ENCODE assay signal across 12 cellular contexts in the genomic region with DNA sequence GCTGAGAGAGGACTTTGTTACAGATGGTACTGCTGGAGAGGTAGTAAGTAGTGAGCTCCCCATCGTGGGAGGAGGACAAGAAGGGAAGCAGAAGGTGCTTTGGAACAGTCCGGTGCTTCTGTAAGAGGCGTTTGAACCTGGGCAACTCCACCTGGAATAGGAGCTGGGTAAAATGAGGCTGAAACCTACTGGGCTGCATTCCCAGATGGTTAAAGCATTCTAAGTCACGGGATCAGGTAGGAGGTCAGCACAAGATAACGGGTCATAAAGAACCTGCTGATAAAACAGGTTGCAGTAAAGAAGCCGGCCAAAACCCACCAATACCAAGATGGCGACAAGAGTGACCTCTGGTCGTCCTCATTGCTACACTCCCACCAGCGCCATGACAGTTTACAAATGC. TPM values are rescaled to one million over a fixed set of nuclear protein-coding genes. Genes with fewer than 3 reads are reported as not detected.
"Had no signal": no experiment of that assay in that cellular context is flagged by ENCODE, and none has a peak within 500 bp of the region (broad histone marks: within the 10 kb centered on the region; RNA-seq: fewer than 3 reads in every experiment).

No MANE protein-coding gene starts in this region.

- H3K9me3 ChIP-seq: HAP-1 had no signal

- H3K4me3 Mint-ChIP-seq: GM23338, H9, HFFc6 had no signal

- H3K9me3 Mint-ChIP-seq: GM23338, H9, HFFc6 had no signal

- H2AFZ ChIP-seq: GM23248, GM23338 had no signal

- ATAC-seq: GM23338, HCT116 had no signal

- H3K27ac Mint-ChIP-seq: GM23338, H9, HFFc6 had no signal

- H3K9ac ChIP-seq: GM23248 had no signal

- FAIRE-seq: H1, H54 had no signal

- DNase-seq: GM23248, GOT3, H7, H9, HCEC 1CT, HFFc6 had no signal

- H3K4me2 ChIP-seq: GM23338 had no signal

- H3K4me3 ChIP-seq: GM23248, GM23338, HAP-1 had no signal

- H3K27ac ChIP-seq: GM23248 had no signal

RNA-seq across cellular contexts. Expression of a gene that starts 22.2 kb away (rescaled TPM):
- total RNA-seq: GM23248, H4, HFFc6 had no signal
- polyA plus RNA-seq: GM23248 had no signal
